In genomic region chr6:20266851-20267608, GRCh38 we compare ENCODE assay signal across 12 cellular contexts. TPM values are rescaled to one million over a fixed set of nuclear protein-coding genes. Genes with fewer than 3 reads are reported as not detected.
DNase-seq lines count a peak whose midpoint lies in the region; ATAC-seq and TF ChIP-seq lines count a peak whose summit lies in the region.
"Had no signal": no experiment of that assay in that cellular context is flagged by ENCODE, and none has a peak within 500 bp of the region (broad histone marks: within the 10 kb centered on the region; RNA-seq: fewer than 3 reads in every experiment).

No MANE protein-coding gene starts in this region.

- no peaks in the 10 kb centered on the region for H3K36me3 Mint-ChIP-seq in MCF 10A (ENCODE audit: insufficient read depth, unreplicated experiment)

- H3K9me3 Mint-ChIP-seq in MCF 10A (ENCODE audit: unreplicated experiment): no peaks in the 10 kb centered on the region

- 78% methylated on average over 11 of the region's 11 CpGs for WGBS in right cardiac atrium

- no peak for TF ChIP-seq CTCF in MCF 10A (IDR thresholded peaks at IDR 0.05; ENCODE audit: unreplicated experiment)
- TF ChIP-seq CTCF in breast epithelium (IDR thresholded peaks at IDR 0.05): no peak
- no peak for TF ChIP-seq CTCF in RWPE1 (conservative IDR thresholded peaks at IDR 0.05; ENCODE audit: low read depth)

- H3K4me1 Mint-ChIP-seq in MCF 10A (ENCODE audit: insufficient read depth, unreplicated experiment): peaks cover 7% of the 10 kb centered on the region

- H3K27me3 ChIP-seq in breast epithelium (no peaks in the 10 kb centered on the region), right cardiac atrium (ENCODE audit: control insufficient read depth, insufficient read depth) (no peaks in the 10 kb centered on the region)
- H3K27me3 ChIP-seq: BLaER1 treated with 17β-estradiol and CSF1 and Interleukin-3, amounts not matched to agents 10 nM and 100 nM; neutrophil had no signal

- H3K36me3 ChIP-seq in breast epithelium: no peaks in the 10 kb centered on the region
- H3K36me3 ChIP-seq: BLaER1 treated with 17β-estradiol and CSF1 and Interleukin-3, amounts not matched to agents 10 nM and 100 nM; neutrophil; thoracic aorta had no signal

- H3K4me1 ChIP-seq in breast epithelium (no peaks in the 10 kb centered on the region), right cardiac atrium (ENCODE audit: control insufficient read depth, insufficient read depth, low read length) (no peaks in the 10 kb centered on the region)

- no peak for TF ChIP-seq POLR2A in breast epithelium (IDR thresholded peaks at IDR 0.05)

- ATAC-seq in HG02981 (IDR thresholded peaks at IDR 0.05; ENCODE audit: unreplicated experiment): peak; percentile 73
- no peak for ATAC-seq in right cardiac atrium
- no peak for ATAC-seq in GM21619 (IDR thresholded peaks at IDR 0.05; ENCODE audit: unreplicated experiment)

- no TSS peak for BruUV-seq in MCF 10A (replicated peaks; lab: Mats Ljungman, UMichigan)

- POLR2A ChIA-PET in MCF 10A (lab: Yijun Ruan, JAX): no interaction called here
- POLR2A ChIA-PET in RWPE1 (lab: Yijun Ruan, JAX; ENCODE audit: low non-redundant PET): interaction anchor here (0.5 kb wide), 1 partner anchor 1299 kb away, joined by 3 read pairs; no protein-coding TSS in a partner anchor

- DNase-seq in MCF 10A (ENCODE audit: unreplicated experiment) (peak; percentile 61), breast epithelium (ENCODE audit: low spot score in 2 of 2) (no peak), RWPE1 (ENCODE audit: low spot score) (peak; percentile 95), stromal cell of bone marrow (ENCODE audit: low read depth) (peak; percentile 28), right cardiac atrium (no peak), DMS114 treated with DMSO at 0.1 percent for 48 hours (lab: John Stamatoyannopoulos, UW; ENCODE audit: unreplicated experiment) (no peak)
- DNase-seq: NCI-H1105 had no signal

- intact Hi-C loops in MCF 10A (cut with micrococcal nuclease): no loop called here
- intact Hi-C loops in breast epithelium (cut with DNase I; ENCODE audit: low total_unique reads): no loop called here
- intact Hi-C loops in right cardiac atrium (cut with DNase I): no loop called here

- H3K27ac Mint-ChIP-seq in MCF 10A (ENCODE audit: low read depth, unreplicated experiment): no peak overlapping the region

- no peak overlapping the region for H3K27ac ChIP-seq in breast epithelium
- no peak overlapping the region for H3K27ac ChIP-seq in RWPE1
- no peak overlapping the region for H3K27ac ChIP-seq in right cardiac atrium (ENCODE audit: low read length)
- H3K27ac ChIP-seq: neutrophil, thoracic aorta had no signal

- H3K9me3 ChIP-seq in breast epithelium (peaks cover 0 to 5% of the 10 kb centered on the region in 2 donors), right cardiac atrium (ENCODE audit: control insufficient read depth, low read length) (no peaks in the 10 kb centered on the region)
- H3K9me3 ChIP-seq: neutrophil had no signal

- no peaks in the 10 kb centered on the region for H3K27me3 Mint-ChIP-seq in MCF 10A (ENCODE audit: insufficient read depth, unreplicated experiment)

- CTCF ChIA-PET in MCF 10A (lab: Yijun Ruan, JAX) (no interaction called here), RWPE1 (lab: Yijun Ruan, JAX) (no interaction called here)

- no peak overlapping the region for H3K4me3 Mint-ChIP-seq in MCF 10A (ENCODE audit: unreplicated experiment)

- H3K4me3 ChIP-seq in breast epithelium (no peak overlapping the region), right cardiac atrium (ENCODE audit: low read length) (no peak overlapping the region)
- H3K4me3 ChIP-seq: BLaER1 treated with 17β-estradiol and CSF1 and Interleukin-3, amounts not matched to agents 10 nM and 100 nM; thoracic aorta had no signal

RNA-seq across cellular contexts. Expression of gene MBOAT1, which starts 54.8 kb away (rescaled TPM):
- total RNA-seq in MCF 10A (2022) (6.3 and 9.3 TPM in 2 replicates), breast epithelium (10 to 100 TPM; 10.9 to 38.6 (median 26.2) TPM), right cardiac atrium (1 to 10 TPM; 6.1 to 9.2 (median 7.0) TPM)
- polyA plus RNA-seq in right cardiac atrium: 3.0 TPM

Comparison
In these comparisons a context has a peak if more than half of its experiments do, and no peak if none do; other contexts are left out.
1. DNase-seq: peak in MCF 10A (single experiment), RWPE1 (single experiment) and stromal cell of bone marrow (single experiment); none in breast epithelium (0 of 2), right cardiac atrium (0 of 3) and DMS114 treated with DMSO at 0.1 percent for 48 hours (single experiment).